Comparison of ENCODE assay signal across 13 cellular contexts in the genomic region with DNA sequence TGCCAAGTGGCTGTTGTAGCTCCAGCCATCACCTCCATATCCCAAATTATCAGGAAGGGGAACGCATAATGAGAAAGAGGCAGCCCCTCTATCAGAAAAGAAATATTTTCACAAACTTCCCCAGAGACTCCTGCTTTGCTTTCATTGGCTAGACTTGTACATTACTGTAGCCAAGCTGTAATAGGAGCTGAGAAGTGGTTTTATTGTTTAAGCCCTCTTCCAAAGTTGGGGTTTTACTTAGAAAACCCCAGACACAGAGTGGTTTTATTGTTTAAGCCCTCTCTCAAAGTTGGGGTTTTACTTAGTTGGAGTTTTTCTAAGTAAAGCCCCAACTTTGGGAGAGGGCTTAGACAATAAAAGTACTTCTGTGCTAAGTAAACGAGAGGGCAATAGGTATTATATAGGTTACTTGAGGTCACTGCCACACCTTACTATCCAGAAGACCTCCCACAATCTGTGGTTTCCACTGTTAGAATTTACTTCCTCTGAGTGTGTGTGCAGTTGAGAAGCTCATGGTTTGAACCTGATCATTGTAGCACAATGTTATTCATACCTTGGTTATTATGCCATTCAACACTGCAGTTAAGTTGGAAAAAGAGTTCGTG.
DNase-seq lines count a peak whose midpoint lies in the region; ATAC-seq, FAIRE-seq and TF ChIP-seq lines count a peak whose summit lies in the region.
"Had no signal": no experiment of that assay in that cellular context is flagged by ENCODE, and none has a peak within 500 bp of the region (broad histone marks: within the 10 kb centered on the region; RNA-seq: fewer than 3 reads in every experiment).

No MANE protein-coding gene starts in this region.

- peak overlapping the region; percentile 92 for H3K27ac Mint-ChIP-seq in T-helper 1 cell treated with Interleukin-12 subunit alpha and Interleukin-12 subunit beta and Interleukin-4 antibody, amounts not matched to agents 30 μg/mL and 1 μg/mL, for 36 hours

- CTCF ChIA-PET in GM10248 (lab: Yijun Ruan, JAX), result interaction anchor here (1.2 to 4.3 kb wide), 4 partner anchors 11 to 282 kb away, joined by 4 to 25 read pairs (median 11); no protein-coding TSS in a partner anchor

- POLR2A ChIA-PET in GM10248 (lab: Yijun Ruan, JAX), result no interaction called here

- H3K4me3 ChIP-seq in coronary artery, result no peak overlapping the region

- H3K27me3 Mint-ChIP-seq in T-helper 1 cell treated with Interleukin-12 subunit alpha and Interleukin-12 subunit beta and Interleukin-4 antibody, amounts not matched to agents 30 μg/mL and 1 μg/mL, for 36 hours (ENCODE audit: low read depth), result no peaks in the 10 kb centered on the region

- peaks cover 40% of the 10 kb centered on the region for H3K4me1 Mint-ChIP-seq in T-helper 1 cell treated with Interleukin-12 subunit alpha and Interleukin-12 subunit beta and Interleukin-4 antibody, amounts not matched to agents 30 μg/mL and 1 μg/mL, for 36 hours (ENCODE audit: low read depth)

- ATAC-seq in GM18867 (IDR thresholded peaks at IDR 0.05; ENCODE audit: unreplicated experiment) (peak; percentile 59), esophagus mucosa (peak; percentile 29)

- peak overlapping the region; percentile 82 for H3K4me3 Mint-ChIP-seq in T-helper 1 cell treated with Interleukin-12 subunit alpha and Interleukin-12 subunit beta and Interleukin-4 antibody, amounts not matched to agents 30 μg/mL and 1 μg/mL, for 36 hours

- H3K27ac ChIP-seq in coronary artery, result no peak overlapping the region

- DNase-seq in A172 (ENCODE audit: low spot score) (peak; percentile 51), frontal cortex (ENCODE audit: low spot score in 2 of 2) (no peak), GM10248 (ENCODE audit: extremely low spot score) (no peak), coronary artery (ENCODE audit: low spot score) (no peak), cerebellum (ENCODE audit: low spot score) (no peak)
- DNase-seq: activated CD4-positive, alpha-beta T cell treated with anti-CD3 and anti-CD28 coated beads, Interleukin-2, amount 50 U/mL, for 4 hours; effector CD8-positive, alpha-beta T cell; right cardiac atrium; stimulated activated CD4-positive, alpha-beta T cell treated with anti-CD3 and anti-CD28 coated beads, Interleukin-4, amount 100 ng/mL, for 24 hours; stimulated activated naive CD4-positive, alpha-beta T cell treated with Interleukin-2 at 50 U/mL for 16 hours had no signal

- H3K9me3 Mint-ChIP-seq in T-helper 1 cell treated with Interleukin-12 subunit alpha and Interleukin-12 subunit beta and Interleukin-4 antibody, amounts not matched to agents 30 μg/mL and 1 μg/mL, for 36 hours, result no peaks in the 10 kb centered on the region

- TF ChIP-seq CTCF in GM10248 (IDR thresholded peaks at IDR 0.05; ENCODE audit: control extremely low read depth, extremely low read depth, low read depth, missing control alignments) (no peak), coronary artery (IDR thresholded peaks at IDR 0.05) (no peak)

- FAIRE-seq in frontal cortex (lab: Jason Lieb, UNC), result no peak

- peaks cover 1% of the 10 kb centered on the region for H3K36me3 Mint-ChIP-seq in T-helper 1 cell treated with Interleukin-12 subunit alpha and Interleukin-12 subunit beta and Interleukin-4 antibody, amounts not matched to agents 30 μg/mL and 1 μg/mL, for 36 hours (ENCODE audit: low read depth)
